16 cellular contexts compared by ENCODE assay signal in the genomic region with DNA sequence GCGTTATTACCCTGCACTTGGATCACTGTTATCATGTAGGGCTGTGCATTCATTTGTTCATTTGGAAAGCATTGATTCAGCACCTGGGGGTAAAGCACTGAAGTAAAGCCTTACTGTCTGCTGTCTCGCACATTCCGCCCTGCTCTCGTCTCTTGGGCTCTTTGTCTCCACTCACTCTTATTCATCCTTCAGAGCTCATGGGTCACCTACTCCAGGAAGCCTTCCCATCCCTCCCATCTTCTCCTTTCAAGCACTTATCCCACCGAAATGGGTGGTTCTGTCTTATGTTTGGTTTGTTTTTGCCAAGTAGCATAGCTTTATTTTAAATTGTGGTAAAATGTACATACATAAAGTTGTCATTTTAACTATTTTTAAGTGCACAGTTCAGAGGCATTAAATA. TPM values are rescaled to one million over a fixed set of nuclear protein-coding genes. Genes with fewer than 3 reads are reported as not detected.
A peak's percentile ranks its signal among the peaks of the same experiment; 100 is the strongest.
DNase-seq lines count a peak whose midpoint lies in the region; ATAC-seq and TF ChIP-seq lines count a peak whose summit lies in the region.
"Had no signal": no experiment of that assay in that cellular context is flagged by ENCODE, and none has a peak within 500 bp of the region (broad histone marks: within the 10 kb centered on the region; RNA-seq: fewer than 3 reads in every experiment).

No MANE protein-coding gene starts in this region.

- H3K27me3 Mint-ChIP-seq in activated CD8-positive, alpha-beta memory T cell treated with anti-CD3 and anti-CD28 coated beads, Interleukin-2, amount 10 ng/mL, durations not matched to agents 7 days and 5 days = no peaks in the 10 kb centered on the region
- H3K27me3 Mint-ChIP-seq in activated T-helper 2 cell treated with anti-CD3 and anti-CD28 coated beads, Interferon-gamma antibody, Interleukin-2, Interleukin-4, amounts not matched to agents 10 μg/mL and 5 μg/mL and 100 μg/mL, durations not matched to agents 14 hours and 24 hours and 36 hours (ENCODE audit: low read depth) = no peaks in the 10 kb centered on the region
- no peaks in the 10 kb centered on the region for H3K27me3 Mint-ChIP-seq in memory B cell

- intact Hi-C loops in activated T-helper 2 cell treated with anti-CD3 and anti-CD28 coated beads, Interferon-gamma antibody, Interleukin-2, Interleukin-4, amounts not matched to agents 10 μg/mL and 5 μg/mL and 100 μg/mL, durations not matched to agents 14 hours and 24 hours and 36 hours (cut with micrococcal nuclease) = no loop called here

- no peaks in the 10 kb centered on the region for H3K9me3 Mint-ChIP-seq in activated CD8-positive, alpha-beta memory T cell treated with anti-CD3 and anti-CD28 coated beads, Interleukin-2, amount 10 ng/mL, durations not matched to agents 7 days and 5 days (ENCODE audit: low read depth)
- no peaks in the 10 kb centered on the region for H3K9me3 Mint-ChIP-seq in activated T-helper 2 cell treated with anti-CD3 and anti-CD28 coated beads, Interferon-gamma antibody, Interleukin-2, Interleukin-4, amounts not matched to agents 10 μg/mL and 5 μg/mL and 100 μg/mL, durations not matched to agents 14 hours and 24 hours and 36 hours
- no peaks in the 10 kb centered on the region for H3K9me3 Mint-ChIP-seq in memory B cell
- H3K9me3 Mint-ChIP-seq: CD14-positive monocyte; CD8-positive, alpha-beta T cell; HFFc6 had no signal

- 0 out of 2 replicates have a peak, but pooled peaks cover 4% of the 10 kb centered on the region for H3K4me1 ChIP-seq in HEK293 (ENCODE audit: control insufficient read depth, insufficient read depth, low read length)
- H3K4me1 ChIP-seq: Caco-2 had no signal

- POLR2A ChIA-PET in HEK293 (lab: Yijun Ruan, JAX) = no interaction called here

- H3K27ac ChIP-seq in HEK293 (ENCODE audit: extremely low read depth, low read depth, low read length) = no peak overlapping the region

- peaks cover 3% of the 10 kb centered on the region for H3K4me1 Mint-ChIP-seq in activated CD8-positive, alpha-beta memory T cell treated with anti-CD3 and anti-CD28 coated beads, Interleukin-2, amount 10 ng/mL, durations not matched to agents 7 days and 5 days
- peaks cover 6% of the 10 kb centered on the region for H3K4me1 Mint-ChIP-seq in activated T-helper 2 cell treated with anti-CD3 and anti-CD28 coated beads, Interferon-gamma antibody, Interleukin-2, Interleukin-4, amounts not matched to agents 10 μg/mL and 5 μg/mL and 100 μg/mL, durations not matched to agents 14 hours and 24 hours and 36 hours (ENCODE audit: low read depth)
- H3K4me1 Mint-ChIP-seq in memory B cell = peaks cover 2% of the 10 kb centered on the region
- H3K4me1 Mint-ChIP-seq: CD14-positive monocyte had no signal

- CTCF ChIA-PET in activated CD8-positive, alpha-beta memory T cell treated with anti-CD3 and anti-CD28 coated beads, Interleukin-2, amount 10 ng/mL, durations not matched to agents 7 days and 5 days (lab: Charles Lee) = interaction anchor here (1.0 to 1.5 kb wide), 2 partner anchors 14 to 196 kb away, joined by 3 to 6 read pairs; no protein-coding TSS in a partner anchor
- CTCF ChIA-PET in HEK293 (lab: Yijun Ruan, JAX) = interaction anchor here (1.0 kb wide), 1 partner anchor 19 kb away, joined by 3 read pairs; no protein-coding TSS in a partner anchor

- H3K4me3 Mint-ChIP-seq in activated CD8-positive, alpha-beta memory T cell treated with anti-CD3 and anti-CD28 coated beads, Interleukin-2, amount 10 ng/mL, durations not matched to agents 7 days and 5 days = no peak overlapping the region
- H3K4me3 Mint-ChIP-seq in activated T-helper 2 cell treated with anti-CD3 and anti-CD28 coated beads, Interferon-gamma antibody, Interleukin-2, Interleukin-4, amounts not matched to agents 10 μg/mL and 5 μg/mL and 100 μg/mL, durations not matched to agents 14 hours and 24 hours and 36 hours (ENCODE audit: low read depth) = no peak overlapping the region
- no peak overlapping the region for H3K4me3 Mint-ChIP-seq in memory B cell
- H3K4me3 Mint-ChIP-seq: CD14-positive monocyte; CD8-positive, alpha-beta T cell; HFFc6 had no signal

- no peak overlapping the region for H3K4me3 ChIP-seq in HEK293 (ENCODE audit: low read depth, low read length)
- H3K4me3 ChIP-seq: HAP-1 had no signal

- H3K36me3 ChIP-seq in HEK293 (ENCODE audit: control insufficient read depth in 2 of 2, insufficient read depth in 1 of 2, low read length in 2 of 2) = peaks cover 4 to 14% of the 10 kb centered on the region in 2 experiments; a peak in 2 of 3 replicates

- H3K27ac Mint-ChIP-seq in activated CD8-positive, alpha-beta memory T cell treated with anti-CD3 and anti-CD28 coated beads, Interleukin-2, amount 10 ng/mL, durations not matched to agents 7 days and 5 days = peak overlapping the region; percentile 0
- peak overlapping the region; percentile 13 for H3K27ac Mint-ChIP-seq in activated T-helper 2 cell treated with anti-CD3 and anti-CD28 coated beads, Interferon-gamma antibody, Interleukin-2, Interleukin-4, amounts not matched to agents 10 μg/mL and 5 μg/mL and 100 μg/mL, durations not matched to agents 14 hours and 24 hours and 36 hours
- H3K27ac Mint-ChIP-seq in memory B cell = peak overlapping the region; percentile 19
- H3K27ac Mint-ChIP-seq: CD14-positive monocyte; CD8-positive, alpha-beta T cell; HFFc6 had no signal

- TF ChIP-seq CTCF in HEK293 (tag by site-specific recombination; IDR thresholded peaks at IDR 0.05) = no peak

- no peak for DNase-seq in activated CD8-positive, alpha-beta memory T cell treated with anti-CD3 and anti-CD28 coated beads, Interleukin-2, amount 10 ng/mL, durations not matched to agents 7 days and 5 days
- no peak for DNase-seq in activated CD8-positive, alpha-beta memory T cell treated with anti-CD3 and anti-CD28 coated beads for 24 hours
- DNase-seq in activated T-helper 2 cell treated with anti-CD3 and anti-CD28 coated beads, Interferon-gamma antibody, Interleukin-2, Interleukin-4, amounts not matched to agents 10 μg/mL and 5 μg/mL and 100 μg/mL, durations not matched to agents 14 hours and 24 hours and 36 hours (ENCODE audit: low spot score) = no peak
- DNase-seq in memory B cell (ENCODE audit: low spot score in 2 of 2) (no peak), putamen (ENCODE audit: low spot score) (no peak), NCI-H2029 (lab: John Stamatoyannopoulos, UW) (no peak)
- DNase-seq: Caco-2; CD8-positive, alpha-beta T cell; DND-41; GDM1; HFFc6 had no signal

- no peak for ATAC-seq in activated CD8-positive, alpha-beta memory T cell treated with anti-CD3 and anti-CD28 coated beads, Interleukin-2, amount 10 ng/mL, durations not matched to agents 7 days and 5 days
- no peak for ATAC-seq in memory B cell (ENCODE audit: low read depth)
- no peak for ATAC-seq in HG03135 (IDR thresholded peaks at IDR 0.05; ENCODE audit: unreplicated experiment)
- ATAC-seq: CD8-positive, alpha-beta T cell; HepG2 had no signal

- peaks cover 6% of the 10 kb centered on the region for H3K36me3 Mint-ChIP-seq in activated CD8-positive, alpha-beta memory T cell treated with anti-CD3 and anti-CD28 coated beads, Interleukin-2, amount 10 ng/mL, durations not matched to agents 7 days and 5 days
- H3K36me3 Mint-ChIP-seq in activated T-helper 2 cell treated with anti-CD3 and anti-CD28 coated beads, Interferon-gamma antibody, Interleukin-2, Interleukin-4, amounts not matched to agents 10 μg/mL and 5 μg/mL and 100 μg/mL, durations not matched to agents 14 hours and 24 hours and 36 hours (ENCODE audit: low read depth) = peaks cover 46% of the 10 kb centered on the region
- H3K36me3 Mint-ChIP-seq in memory B cell = peaks cover 19% of the 10 kb centered on the region

- H3K9me3 ChIP-seq in HEK293 (ENCODE audit: control insufficient read depth, insufficient read depth, low read depth, low read length) = no peaks in the 10 kb centered on the region
- H3K9me3 ChIP-seq: Caco-2, HAP-1 had no signal

TF ChIP-seq in HEK293, 187 proteins besides CTCF, POLR2A, EP300 and RAD21 (continues in another document):
- TF ChIP-seq, protein P1, sequence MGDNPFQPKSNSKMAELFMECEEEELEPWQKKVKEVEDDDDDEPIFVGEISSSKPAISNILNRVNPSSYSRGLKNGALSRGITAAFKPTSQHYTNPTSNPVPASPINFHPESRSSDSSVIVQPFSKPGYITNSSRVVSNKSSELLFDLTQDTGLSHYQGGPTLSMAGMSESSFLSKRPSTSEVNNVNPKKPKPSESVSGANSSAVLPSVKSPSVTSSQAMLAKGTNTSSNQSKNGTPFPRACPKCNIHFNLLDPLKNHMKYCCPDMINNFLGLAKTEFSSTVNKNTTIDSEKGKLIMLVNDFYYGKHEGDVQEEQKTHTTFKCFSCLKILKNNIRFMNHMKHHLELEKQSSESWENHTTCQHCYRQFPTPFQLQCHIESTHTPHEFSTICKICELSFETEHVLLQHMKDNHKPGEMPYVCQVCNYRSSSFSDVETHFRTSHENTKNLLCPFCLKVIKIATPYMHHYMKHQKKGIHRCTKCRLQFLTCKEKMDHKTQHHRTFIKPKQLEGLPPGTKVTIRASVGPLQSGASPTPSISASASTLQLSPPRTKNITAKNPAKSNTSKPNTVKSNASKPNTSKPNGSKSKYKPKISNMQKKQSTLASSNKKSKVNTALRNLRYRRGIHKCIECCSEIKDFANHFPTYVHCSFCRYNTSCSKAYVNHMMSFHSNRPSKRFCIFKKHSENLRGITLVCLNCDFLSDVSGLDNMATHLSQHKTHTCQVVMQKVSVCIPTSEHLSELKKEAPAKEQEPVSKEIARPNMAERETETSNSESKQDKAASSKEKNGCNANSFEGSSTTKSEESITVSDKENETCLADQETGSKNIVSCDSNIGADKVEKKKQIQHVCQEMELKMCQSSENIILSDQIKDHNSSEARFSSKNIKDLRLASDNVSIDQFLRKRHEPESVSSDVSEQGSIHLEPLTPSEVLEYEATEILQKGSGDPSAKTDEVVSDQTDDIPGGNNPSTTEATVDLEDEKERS (tag by site-specific recombination; IDR thresholded peaks at IDR 0.05) = no peak
- TF ChIP-seq ZFP3 (tag by site-specific recombination; IDR thresholded peaks at IDR 0.05; ENCODE audit: low read depth) = peak; percentile 72

RNA-seq across cellular contexts. Expression of a gene that starts 9.1 kb away (rescaled TPM):
- 10 to 100 TPM; 20.7 to 22.9 TPM for total RNA-seq in activated CD8-positive, alpha-beta memory T cell treated with anti-CD3 and anti-CD28 coated beads, Interleukin-2, amount 10 ng/mL, durations not matched to agents 7 days and 5 days
- 49.8 and 56.3 TPM in 2 replicates for total RNA-seq in activated T-helper 2 cell treated with anti-CD3 and anti-CD28 coated beads, Interferon-gamma antibody, Interleukin-2, Interleukin-4, amounts not matched to agents 10 μg/mL and 5 μg/mL and 100 μg/mL, durations not matched to agents 14 hours and 24 hours and 36 hours

RNA-seq across cellular contexts. Expression of a gene that starts 48.9 kb away (rescaled TPM):
- not detected for total RNA-seq in activated CD8-positive, alpha-beta memory T cell treated with anti-CD3 and anti-CD28 coated beads, Interleukin-2, amount 10 ng/mL, durations not matched to agents 7 days and 5 days
- total RNA-seq in activated T-helper 2 cell treated with anti-CD3 and anti-CD28 coated beads, Interferon-gamma antibody, Interleukin-2, Interleukin-4, amounts not matched to agents 10 μg/mL and 5 μg/mL and 100 μg/mL, durations not matched to agents 14 hours and 24 hours and 36 hours = not detected in 2 replicates
- total RNA-seq: CD8-positive, alpha-beta T cell; HepG2; HFFc6 had no signal

RNA-seq across cellular contexts. Expression of a gene that starts 54.0 kb away (rescaled TPM):
- total RNA-seq in activated CD8-positive, alpha-beta memory T cell treated with anti-CD3 and anti-CD28 coated beads, Interleukin-2, amount 10 ng/mL, durations not matched to agents 7 days and 5 days = 10 to 100 TPM; 34.3 to 40.2 TPM
- total RNA-seq in activated T-helper 2 cell treated with anti-CD3 and anti-CD28 coated beads, Interferon-gamma antibody, Interleukin-2, Interleukin-4, amounts not matched to agents 10 μg/mL and 5 μg/mL and 100 μg/mL, durations not matched to agents 14 hours and 24 hours and 36 hours = 42.4 and 43.3 TPM in 2 replicates
